ENCODE assay signal across 14 cellular contexts in genomic region chr6:34455831-34456230, GRCh38. TPM values are rescaled to one million over a fixed set of nuclear protein-coding genes. Genes with fewer than 3 reads are reported as not detected.
"Had no signal": no experiment of that assay in that cellular context is flagged by ENCODE, and none has a peak within 500 bp of the region (broad histone marks: within the 10 kb centered on the region; RNA-seq: fewer than 3 reads in every experiment).

No MANE protein-coding gene starts in this region.

- H3K79me2 ChIP-seq: parathyroid adenoma had no signal

- H3K27ac Mint-ChIP-seq: activated naive CD8-positive, alpha-beta T cell; dendritic cell treated with granulocyte-macrophage colony-stimulating factor and Interleukin-4, amounts not matched to agents 40 ng/mL and 50 ng/mL, for 4 days; effector memory CD8-positive, alpha-beta T cell had no signal

- DNase-seq: activated CD4-positive, alpha-beta T cell treated with anti-CD3 and anti-CD28 coated beads, Interleukin-2, amount 50 U/mL, for 4 hours; activated gamma-delta T cell; activated T-cell treated with anti-CD3 and anti-CD28 coated beads, Interleukin-2, amount 50 U/mL, for 48 hours; anterior cingulate cortex; cerebellar nuclear complex; effector memory CD8-positive, alpha-beta T cell; hypothalamus; kidney glomerular epithelial cell; stimulated activated CD4-positive, alpha-beta T cell treated with anti-CD3 and anti-CD28 coated beads, Interleukin-15, amount 100 ng/mL, for 24 hours; stimulated activated CD4-positive, alpha-beta T cell treated with anti-CD3 and anti-CD28 coated beads, Interleukin-4, amount 100 ng/mL, for 4 hours had no signal

- H3K9ac ChIP-seq: parathyroid adenoma had no signal

- H3K4me3 Mint-ChIP-seq: activated naive CD8-positive, alpha-beta T cell; dendritic cell treated with granulocyte-macrophage colony-stimulating factor and Interleukin-4, amounts not matched to agents 40 ng/mL and 50 ng/mL, for 4 days; effector memory CD8-positive, alpha-beta T cell had no signal

- H3K27ac ChIP-seq: parathyroid adenoma had no signal

- ATAC-seq: effector memory CD8-positive, alpha-beta T cell had no signal

- H3K4me1 ChIP-seq: parathyroid adenoma had no signal

- H2AFZ ChIP-seq: parathyroid adenoma had no signal

- H3K27me3 Mint-ChIP-seq: activated naive CD8-positive, alpha-beta T cell; dendritic cell treated with granulocyte-macrophage colony-stimulating factor and Interleukin-4, amounts not matched to agents 40 ng/mL and 50 ng/mL, for 4 days; effector memory CD8-positive, alpha-beta T cell had no signal

RNA-seq across cellular contexts. Expression of gene PACSIN1, which starts 10.0 kb away (rescaled TPM):
- total RNA-seq: glomerular endothelial cell had no signal
